ENCODE assay signal across 11 cellular contexts in the genomic region with DNA sequence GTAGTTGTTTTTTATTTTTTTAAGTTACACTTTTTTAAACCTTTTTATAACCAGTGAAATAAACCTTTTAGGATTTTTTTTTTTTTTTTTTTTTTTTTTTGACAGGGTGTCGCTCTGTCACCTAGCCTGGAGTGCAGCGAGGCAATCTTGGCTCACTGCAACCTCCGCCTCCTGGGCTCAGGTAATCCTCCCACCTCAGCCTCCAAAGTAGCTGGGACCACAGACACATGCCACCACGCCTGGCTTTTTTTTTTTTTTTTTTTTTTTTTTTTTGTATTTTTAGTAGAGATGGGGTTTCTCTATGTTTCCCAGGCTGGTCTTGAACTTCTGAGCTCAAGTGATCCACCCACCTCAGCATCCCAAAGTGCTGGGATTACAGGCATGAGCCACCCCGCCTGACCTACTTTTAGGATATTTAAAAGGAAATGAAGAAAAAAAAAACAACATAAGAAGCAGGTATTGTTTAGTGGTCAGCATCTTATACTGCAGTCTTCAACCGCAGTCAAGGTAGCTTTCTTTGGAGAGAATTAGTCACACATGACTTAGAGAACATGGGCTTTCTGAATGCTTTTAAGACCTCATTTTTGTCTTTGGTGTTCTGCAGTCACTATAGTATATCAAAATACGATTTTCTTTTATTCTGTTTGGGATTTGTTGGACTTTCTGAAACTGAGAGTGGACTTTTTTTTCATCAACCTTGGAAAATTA. TPM values are rescaled to one million over a fixed set of nuclear protein-coding genes. Genes with fewer than 3 reads are reported as not detected.
DNase-seq lines count a peak whose midpoint lies in the region; ATAC-seq and TF ChIP-seq lines count a peak whose summit lies in the region.
"Had no signal": no experiment of that assay in that cellular context is flagged by ENCODE, and none has a peak within 500 bp of the region (broad histone marks: within the 10 kb centered on the region; RNA-seq: fewer than 3 reads in every experiment).

No MANE protein-coding gene starts in this region.

- peak overlapping the region; percentile 98 for H3K4me3 Mint-ChIP-seq in activated CD4-positive, alpha-beta memory T cell treated with anti-CD3 and anti-CD28 coated beads, Interleukin-2, amount 10 ng/mL, durations not matched to agents 7 days and 5 days
- peak overlapping the region; percentile 94 to 99 (median 96) for H3K4me3 Mint-ChIP-seq in immature natural killer cell
- H3K4me3 Mint-ChIP-seq in type B pancreatic cell = peak overlapping the region; percentile 99

- POLR2A ChIA-PET in activated CD4-positive, alpha-beta memory T cell treated with anti-CD3 and anti-CD28 coated beads, Interleukin-2, amount 10 ng/mL, durations not matched to agents 7 days and 5 days (lab: Charles Lee) = interaction anchor here (0.7 to 3.8 kb wide), 4 partner anchors 8 to 98 kb away, joined by 3 to 28 read pairs (median 18); no protein-coding TSS in a partner anchor

- TF ChIP-seq CTCF in left ventricle myocardium inferior (IDR thresholded peaks at IDR 0.05; ENCODE audit: borderline replicate concordance) (no peak), type B pancreatic cell (conservative IDR thresholded peaks at IDR 0.05) (no peak)

- H3K4me3 ChIP-seq in left ventricle myocardium inferior = peak overlapping the region; percentile 84

- no peaks in the 10 kb centered on the region for H3K27me3 Mint-ChIP-seq in activated CD4-positive, alpha-beta memory T cell treated with anti-CD3 and anti-CD28 coated beads, Interleukin-2, amount 10 ng/mL, durations not matched to agents 7 days and 5 days
- H3K27me3 Mint-ChIP-seq in immature natural killer cell (ENCODE audit: low read depth in 3 of 3) (peaks cover 6 to 20% (median 14%) of the 10 kb centered on the region in 3 donors), type B pancreatic cell (peaks cover 3% of the 10 kb centered on the region)

- peaks cover 60% of the 10 kb centered on the region for H3K4me1 Mint-ChIP-seq in activated CD4-positive, alpha-beta memory T cell treated with anti-CD3 and anti-CD28 coated beads, Interleukin-2, amount 10 ng/mL, durations not matched to agents 7 days and 5 days
- H3K4me1 Mint-ChIP-seq in immature natural killer cell = peaks cover 49 to 70% of the 10 kb centered on the region in 2 donors
- H3K4me1 Mint-ChIP-seq in type B pancreatic cell (ENCODE audit: unreplicated experiment) = peaks cover 37% of the 10 kb centered on the region

- DNase-seq in left ventricle myocardium inferior (no peak), left ventricle myocardium superior (no peak), immature natural killer cell (no peak), type B pancreatic cell (ENCODE audit: extremely low spot score, unreplicated experiment) (no peak), AG08395 (ENCODE audit: low spot score) (no peak), COR-L47 (lab: John Stamatoyannopoulos, UW) (no peak)
- DNase-seq in activated CD4-positive, alpha-beta memory T cell treated with anti-CD3 and anti-CD28 coated beads, Interleukin-2, amount 10 ng/mL, durations not matched to agents 7 days and 5 days = no peak
- DNase-seq: NCI-H2029 had no signal

- intact Hi-C loops in left ventricle myocardium inferior (cut with micrococcal nuclease) = no loop called here
- intact Hi-C loops in left ventricle myocardium superior (cut with micrococcal nuclease) = no loop called here

- no peaks in the 10 kb centered on the region for H3K9me3 ChIP-seq in left ventricle myocardium inferior (replicated peaks)
- H3K9me3 ChIP-seq: tibial nerve had no signal

- peak overlapping the region; percentile 97 for H3K27ac Mint-ChIP-seq in activated CD4-positive, alpha-beta memory T cell treated with anti-CD3 and anti-CD28 coated beads, Interleukin-2, amount 10 ng/mL, durations not matched to agents 7 days and 5 days
- H3K27ac Mint-ChIP-seq in immature natural killer cell (peak overlapping the region; percentile 96 to 100 (median 99)), type B pancreatic cell (no peak overlapping the region)

- H3K4me1 ChIP-seq in left ventricle myocardium inferior = peaks cover 56% of the 10 kb centered on the region

- peaks cover 14% of the 10 kb centered on the region for H3K36me3 ChIP-seq in left ventricle myocardium inferior

- no peak for ATAC-seq in left ventricle myocardium superior
- ATAC-seq in HG03039 (IDR thresholded peaks at IDR 0.05; ENCODE audit: unreplicated experiment) = no peak

- H3K27ac ChIP-seq in left ventricle myocardium inferior (replicated peaks) = no peak overlapping the region

- H3K36me3 Mint-ChIP-seq in activated CD4-positive, alpha-beta memory T cell treated with anti-CD3 and anti-CD28 coated beads, Interleukin-2, amount 10 ng/mL, durations not matched to agents 7 days and 5 days (ENCODE audit: low read depth) = peaks cover 47% of the 10 kb centered on the region
- H3K36me3 Mint-ChIP-seq in immature natural killer cell = peaks cover 6 to 16% (median 7%) of the 10 kb centered on the region in 3 donors
- H3K36me3 Mint-ChIP-seq in type B pancreatic cell = peaks cover 10% of the 10 kb centered on the region

- no peaks in the 10 kb centered on the region for H3K27me3 ChIP-seq in left ventricle myocardium inferior (ENCODE audit: low read depth)
- H3K27me3 ChIP-seq: tibial nerve had no signal

- CTCF ChIA-PET in activated CD4-positive, alpha-beta memory T cell treated with anti-CD3 and anti-CD28 coated beads, Interleukin-2, amount 10 ng/mL, durations not matched to agents 7 days and 5 days (lab: Charles Lee) = no interaction called here

- H3K9me3 Mint-ChIP-seq in activated CD4-positive, alpha-beta memory T cell treated with anti-CD3 and anti-CD28 coated beads, Interleukin-2, amount 10 ng/mL, durations not matched to agents 7 days and 5 days = no peaks in the 10 kb centered on the region
- H3K9me3 Mint-ChIP-seq in immature natural killer cell = no peaks in the 10 kb centered on the region
- no peaks in the 10 kb centered on the region for H3K9me3 Mint-ChIP-seq in type B pancreatic cell

RNA-seq across cellular contexts. Expression of a gene that starts 1.6 kb away (rescaled TPM):
- total RNA-seq in left ventricle myocardium inferior = 17.5 TPM
- 16.1 TPM for total RNA-seq in left ventricle myocardium superior
- total RNA-seq in activated CD4-positive, alpha-beta memory T cell treated with anti-CD3 and anti-CD28 coated beads, Interleukin-2, amount 10 ng/mL, durations not matched to agents 7 days and 5 days = 10 to 100 TPM; 75.5 to 77.8 TPM
- 100 to 1,000 TPM in 1 of 3 donors, 10 to 100 TPM in 2; 68.8 to 114 (median 87.2) TPM for polyA plus RNA-seq in immature natural killer cell
- total RNA-seq in type B pancreatic cell (ENCODE audit: low replicate concordance) = 23.7 and 37.3 TPM in 2 replicates

RNA-seq across cellular contexts. Expression of a gene that starts 4.4 kb away (rescaled TPM):
- total RNA-seq in left ventricle myocardium inferior (45.3 TPM), left ventricle myocardium superior (44.1 TPM), type B pancreatic cell (ENCODE audit: low replicate concordance) (40.0 and 48.6 TPM in 2 replicates)
- 10 to 100 TPM; 62.5 to 62.6 TPM for total RNA-seq in activated CD4-positive, alpha-beta memory T cell treated with anti-CD3 and anti-CD28 coated beads, Interleukin-2, amount 10 ng/mL, durations not matched to agents 7 days and 5 days
- 100 to 1,000 TPM in 1 of 3 donors, 10 to 100 TPM in 2; 72.9 to 129 (median 98.8) TPM for polyA plus RNA-seq in immature natural killer cell

RNA-seq across cellular contexts. Expression of a gene that starts 12.9 kb away (rescaled TPM):
- total RNA-seq in left ventricle myocardium inferior = not detected
- not detected for total RNA-seq in left ventricle myocardium superior
- not detected for total RNA-seq in activated CD4-positive, alpha-beta memory T cell treated with anti-CD3 and anti-CD28 coated beads, Interleukin-2, amount 10 ng/mL, durations not matched to agents 7 days and 5 days
- not detected for polyA plus RNA-seq in immature natural killer cell
- 1.5 TPM in 2 replicates for total RNA-seq in type B pancreatic cell (ENCODE audit: low replicate concordance)

RNA-seq across cellular contexts. Expression of a gene that starts 50.3 kb away (rescaled TPM):
- total RNA-seq in left ventricle myocardium inferior = not detected
- total RNA-seq in left ventricle myocardium superior = not detected
- not detected for total RNA-seq in activated CD4-positive, alpha-beta memory T cell treated with anti-CD3 and anti-CD28 coated beads, Interleukin-2, amount 10 ng/mL, durations not matched to agents 7 days and 5 days
- polyA plus RNA-seq in immature natural killer cell = not detected
- 1.8 and 3.8 TPM in 2 replicates for total RNA-seq in type B pancreatic cell (ENCODE audit: low replicate concordance)
- total RNA-seq: renal cortical epithelial cell, tibial nerve had no signal
